Comparison of ENCODE assay signal across 22 cellular contexts in the genomic region with DNA sequence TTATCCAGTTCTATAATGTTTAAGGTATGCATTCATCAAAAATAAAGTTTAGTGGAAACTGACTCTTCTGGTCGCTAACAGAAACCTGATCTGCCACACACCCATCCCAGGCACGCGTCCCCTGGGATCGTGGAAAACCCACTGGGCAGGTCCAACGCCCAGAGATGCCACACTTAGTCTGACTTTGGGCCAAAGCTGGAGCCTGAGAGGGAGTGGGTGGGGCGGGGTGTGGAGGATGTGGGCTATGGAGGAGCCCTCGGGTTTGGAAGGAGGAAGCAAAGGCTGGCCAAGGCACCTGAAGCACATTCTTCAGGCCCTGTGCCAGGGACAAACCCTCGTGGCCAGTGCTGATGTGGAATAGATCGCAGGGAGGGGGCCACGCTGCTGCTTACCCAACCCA. TPM values are rescaled to one million over a fixed set of nuclear protein-coding genes. Genes with fewer than 3 reads are reported as not detected.
"Had no signal": no experiment of that assay in that cellular context is flagged by ENCODE, and none has a peak within 500 bp of the region (broad histone marks: within the 10 kb centered on the region; RNA-seq: fewer than 3 reads in every experiment).

No MANE protein-coding gene starts in this region.

- H3K27me3 ChIP-seq: body of pancreas, colonic mucosa had no signal

- H3K9me3 ChIP-seq: body of pancreas, colonic mucosa, suprapubic skin had no signal

- H3K36me3 ChIP-seq: colonic mucosa, suprapubic skin had no signal

- DNase-seq: activated CD4-positive, alpha-beta T cell treated with anti-CD3 and anti-CD28 coated beads, Interleukin-2, amount 10 ng/mL, durations not matched to agents 7 days and 5 days; activated CD8-positive, alpha-beta memory T cell treated with anti-CD3 and anti-CD28 coated beads, Interleukin-2, amount 50 U/mL, for 48 hours; activated gamma-delta T cell treated with Interleukin-2 at 50 U/mL for 16 hours; amniotic stem cell; body of pancreas; central memory CD4-positive, alpha-beta T cell; colonic mucosa; foreskin keratinocyte; glutamatergic neuron; hypothalamus; kidney glomerular epithelial cell; occipital lobe; right cardiac atrium; stimulated activated CD4-positive, alpha-beta T cell treated with anti-CD3 and anti-CD28 coated beads, Interleukin-4, amount 100 ng/mL, for 4 hours; stimulated activated CD8-positive, alpha-beta memory T cell treated with anti-CD3 and anti-CD28 coated beads, Interleukin-4, amount 100 ng/mL, for 48 hours; stimulated activated naive CD4-positive, alpha-beta T cell treated with Interleukin-2 at 50 U/mL for 16 hours had no signal

- H3K27ac ChIP-seq: body of pancreas, colonic mucosa, foreskin keratinocyte, suprapubic skin had no signal

- H3K4me1 ChIP-seq: body of pancreas, colonic mucosa, foreskin keratinocyte had no signal

- H3K4me3 ChIP-seq: body of pancreas, colonic mucosa, smooth muscle cell, suprapubic skin had no signal

- ATAC-seq: body of pancreas, foreskin keratinocyte had no signal

RNA-seq across cellular contexts. Expression of a gene that starts 2.5 kb away (rescaled TPM):
- total RNA-seq: activated CD4-positive, alpha-beta T cell treated with anti-CD3 and anti-CD28 coated beads, Interleukin-2, amount 10 ng/mL, durations not matched to agents 7 days and 5 days; body of pancreas; colonic mucosa; liver; occipital lobe; progenitor cell of endocrine pancreas; right cardiac atrium; smooth muscle cell; suprapubic skin; T-helper 2 cell treated with Interferon-gamma antibody and Interleukin-4, amounts not matched to agents 100 ng/mL and 5 ng/mL, for 36 hours; urinary bladder had no signal
- polyA plus RNA-seq: liver, right cardiac atrium, smooth muscle cell had no signal
